In genomic region chr2:195937173-195937572, GRCh38 we compare ENCODE assay signal across 28 cellular contexts.
"Had no signal": no experiment of that assay in that cellular context is flagged by ENCODE, and none has a peak within 500 bp of the region (broad histone marks: within the 10 kb centered on the region; RNA-seq: fewer than 3 reads in every experiment).

No MANE protein-coding gene starts in this region.

- H3K9me3 Mint-ChIP-seq: T-helper 1 cell treated with Interleukin-12 subunit alpha and Interleukin-12 subunit beta and Interleukin-4 antibody, amounts not matched to agents 30 μg/mL and 1 μg/mL, for 36 hours had no signal

- H3K27ac ChIP-seq: breast epithelium, RWPE1, SJCRH30 had no signal

- H3K4me1 ChIP-seq: breast epithelium, Peyer's patch, SJCRH30 had no signal

- H3K36me3 ChIP-seq: breast epithelium, MG63, Peyer's patch, SJCRH30 had no signal

- DNase-seq: activated CD4-positive, alpha-beta T cell treated with anti-CD3 and anti-CD28 coated beads for 48 hours; activated CD4-positive, alpha-beta T cell treated with anti-CD3 and anti-CD28 coated beads, Interleukin-2, amount 50 U/mL, for 4 hours; activated CD4-positive, CD25-positive, alpha-beta regulatory T cell treated with anti-CD3 and anti-CD28 coated beads, Interleukin-2, amount 50 U/mL, for 72 hours; activated CD8-positive, alpha-beta memory T cell treated with anti-CD3 and anti-CD28 coated beads, Interleukin-2, amount 10 ng/mL, durations not matched to agents 7 days and 5 days; activated effector memory CD4-positive, alpha-beta T cell treated with Interleukin-2 at 50 U/mL for 16 hours; activated naive CD4-positive, alpha-beta T cell; activated T-cell treated with anti-CD3 and anti-CD28 coated beads, Interleukin-2, amount 50 U/mL, for 24 hours; aorta; caudate nucleus; MG63; MV-4-11; NCI-H1092 treated with DMSO at 0.1 percent for 48 hours; NCI-H1417 treated with DMSO at 0.1 percent for 48 hours; NCI-H1694; NCI-H2029; NCI-H2107; NCI-H510A treated with DMSO at 0.1 percent for 48 hours; NCI-H69; NK-92 treated with Interleukin-12 subunit alpha and Interleukin-12 subunit beta, amount 100 ng/mL, for 24 hours; Peyer's patch; Right ventricle myocardium superior; SJCRH30 had no signal

- H3K4me3 ChIP-seq: breast epithelium, MG63, Peyer's patch, SJCRH30 had no signal

- H3K9me3 ChIP-seq: breast epithelium, MG63, Peyer's patch had no signal

- H3K27me3 Mint-ChIP-seq: activated naive CD4-positive, alpha-beta T cell treated with anti-CD3 and anti-CD28 coated beads, Interleukin-2, amount 50 U/mL, for 24 hours; activated T-cell treated with anti-CD3 and anti-CD28 coated beads, Interleukin-2, amount 50 U/mL, for 24 hours had no signal

- H3K27ac Mint-ChIP-seq: activated CD8-positive, alpha-beta memory T cell treated with anti-CD3 and anti-CD28 coated beads, Interleukin-2, amount 10 ng/mL, durations not matched to agents 7 days and 5 days; activated naive CD4-positive, alpha-beta T cell treated with anti-CD3 and anti-CD28 coated beads, Interleukin-2, amount 50 U/mL, for 24 hours; activated T-cell treated with anti-CD3 and anti-CD28 coated beads, Interleukin-2, amount 50 U/mL, for 24 hours; activated T-helper 1 cell treated with anti-CD3 and anti-CD28 coated beads, Interleukin-12 subunit alpha, Interleukin-12 subunit beta, Interleukin-2, Interleukin-4 antibody, amounts not matched to agents 30 ng/mL and 10 ng/mL and 1 ng/mL, durations not matched to agents 14 hours and 24 hours and 36 hours; T-helper 1 cell treated with Interleukin-12 subunit alpha and Interleukin-12 subunit beta and Interleukin-4 antibody, amounts not matched to agents 30 μg/mL and 1 μg/mL, for 36 hours; WTC11 had no signal

- H3K4me3 Mint-ChIP-seq: activated CD8-positive, alpha-beta memory T cell treated with anti-CD3 and anti-CD28 coated beads, Interleukin-2, amount 10 ng/mL, durations not matched to agents 7 days and 5 days; activated naive CD4-positive, alpha-beta T cell treated with anti-CD3 and anti-CD28 coated beads, Interleukin-2, amount 50 U/mL, for 24 hours; activated T-cell treated with anti-CD3 and anti-CD28 coated beads, Interleukin-2, amount 50 U/mL, for 24 hours; activated T-helper 1 cell treated with anti-CD3 and anti-CD28 coated beads, Interleukin-12 subunit alpha, Interleukin-12 subunit beta, Interleukin-2, Interleukin-4 antibody, amounts not matched to agents 30 ng/mL and 10 ng/mL and 1 ng/mL, durations not matched to agents 14 hours and 24 hours and 36 hours; T-helper 1 cell treated with Interleukin-12 subunit alpha and Interleukin-12 subunit beta and Interleukin-4 antibody, amounts not matched to agents 30 μg/mL and 1 μg/mL, for 36 hours; WTC11 had no signal

- ATAC-seq: activated CD8-positive, alpha-beta memory T cell treated with anti-CD3 and anti-CD28 coated beads, Interleukin-2, amount 10 ng/mL, durations not matched to agents 7 days and 5 days; WTC11 had no signal

- H3K27me3 ChIP-seq: breast epithelium, MG63, Peyer's patch, SJCRH30 had no signal

- H3K36me3 Mint-ChIP-seq: activated CD8-positive, alpha-beta memory T cell treated with anti-CD3 and anti-CD28 coated beads, Interleukin-2, amount 10 ng/mL, durations not matched to agents 7 days and 5 days; activated naive CD4-positive, alpha-beta T cell treated with anti-CD3 and anti-CD28 coated beads, Interleukin-2, amount 50 U/mL, for 24 hours; WTC11 had no signal

- H3K4me1 Mint-ChIP-seq: activated CD8-positive, alpha-beta memory T cell treated with anti-CD3 and anti-CD28 coated beads, Interleukin-2, amount 10 ng/mL, durations not matched to agents 7 days and 5 days; activated naive CD4-positive, alpha-beta T cell treated with anti-CD3 and anti-CD28 coated beads, Interleukin-2, amount 50 U/mL, for 24 hours; WTC11 had no signal
